In genomic region chr22:38756631-38757463, GRCh38 we compare ENCODE assay signal across 8 cellular contexts. TPM values are rescaled to one million over a fixed set of nuclear protein-coding genes. Genes with fewer than 3 reads are reported as not detected.
DNase-seq lines count a peak whose midpoint lies in the region; ATAC-seq and TF ChIP-seq lines count a peak whose summit lies in the region.

No MANE protein-coding gene starts in this region.

- H3K4me3 Mint-ChIP-seq in CD4-positive, alpha-beta T cell: peak overlapping the region; percentile 96
- H3K4me3 Mint-ChIP-seq in activated naive CD8-positive, alpha-beta T cell: peak overlapping the region; percentile 92

- peak overlapping the region; percentile 93 for H3K27ac Mint-ChIP-seq in CD4-positive, alpha-beta T cell
- H3K27ac Mint-ChIP-seq in activated naive CD8-positive, alpha-beta T cell: peak overlapping the region; percentile 92

- peaks cover 61% of the 10 kb centered on the region for H3K4me1 Mint-ChIP-seq in CD4-positive, alpha-beta T cell (ENCODE audit: low read depth)
- H3K4me1 Mint-ChIP-seq in activated naive CD8-positive, alpha-beta T cell (ENCODE audit: low read depth): peaks cover 60% of the 10 kb centered on the region

- H3K4me3 ChIP-seq in lower lobe of right lung (peak overlapping the region; percentile 72), uterus (peak overlapping the region; percentile 41 to 75)

- POLR2A ChIA-PET in CD4-positive, alpha-beta T cell (lab: Charles Lee): interaction anchor here (1.2 to 25.2 kb wide), 6 partner anchors 9 to 87 kb away, joined by 3 to 752 read pairs (median 14); partner anchors contain the start of genes GTPBP1 and NPTXR

- no peak for ATAC-seq in CD4-positive, alpha-beta T cell (ENCODE audit: poor library complexity)
- ATAC-seq in lower lobe of right lung (peak in 1 of 2 donors; percentile 15), HG02588 (IDR thresholded peaks at IDR 0.05; ENCODE audit: unreplicated experiment) (no peak), GM18861 (IDR thresholded peaks at IDR 0.05; ENCODE audit: unreplicated experiment) (no peak)

- no peaks in the 10 kb centered on the region for H3K27me3 ChIP-seq in CD4-positive, alpha-beta T cell (ENCODE audit: control insufficient read depth, insufficient read depth, low read length)
- no peaks in the 10 kb centered on the region for H3K27me3 ChIP-seq in lower lobe of right lung (ENCODE audit: low read depth)
- H3K27me3 ChIP-seq in uterus: no peaks in the 10 kb centered on the region

- DNase-seq in CD4-positive, alpha-beta T cell: no peak
- peak; percentile 21 for DNase-seq in KG1 (lab: John Stamatoyannopoulos, UW)
- peak; percentile 64 for DNase-seq in lower lobe of right lung
- DNase-seq in uterus: no peak
- DNase-seq in NCI-H1694 treated with DMSO at 0.1 percent for 48 hours (lab: John Stamatoyannopoulos, UW): no peak

- TF ChIP-seq POLR2A in uterus (IDR thresholded peaks at IDR 0.05): no peak

- TF ChIP-seq CTCF in CD4-positive, alpha-beta T cell (IDR thresholded peaks at IDR 0.05): no peak
- TF ChIP-seq CTCF in lower lobe of right lung (IDR thresholded peaks at IDR 0.05): no peak
- TF ChIP-seq CTCF in uterus (IDR thresholded peaks at IDR 0.05): no peak

- H3K27ac ChIP-seq in CD4-positive, alpha-beta T cell (ENCODE audit: low read depth, low read length): peak overlapping the region; percentile 62
- H3K27ac ChIP-seq in lower lobe of right lung: peak overlapping the region; percentile 94
- peak overlapping the region; percentile 90 to 92 for H3K27ac ChIP-seq in uterus

- no peaks in the 10 kb centered on the region for H3K9me3 ChIP-seq in CD4-positive, alpha-beta T cell (ENCODE audit: control insufficient read depth, low read length)
- H3K9me3 ChIP-seq in lower lobe of right lung (no peaks in the 10 kb centered on the region), uterus (no peaks in the 10 kb centered on the region)

- intact Hi-C loops in CD4-positive, alpha-beta T cell (cut with DNase I, micrococcal nuclease): loop anchor here in 1 of 2 experiments (5.0 kb wide), 1 partner anchor 85 kb away; the partner anchor contains the start of gene NPTXR
- intact Hi-C loops in lower lobe of right lung (cut with DNase I): no loop called here
- intact Hi-C loops in uterus (cut with DNase I; ENCODE audit: low total_unique reads): loop anchor here (5.0 kb wide), 1 partner anchor 35 kb away; the partner anchor contains the start of gene DNAL4

- peaks cover 42% of the 10 kb centered on the region for H3K4me1 ChIP-seq in lower lobe of right lung
- H3K4me1 ChIP-seq in uterus: peaks cover 3 to 10% of the 10 kb centered on the region in 2 donors

- CTCF ChIA-PET in CD4-positive, alpha-beta T cell (lab: Charles Lee): interaction anchor here (0.7 to 3.9 kb wide), 8 partner anchors 9 to 483 kb away, joined by 3 to 20 read pairs (median 3); partner anchors contain the start of gene TOMM22

- H3K36me3 ChIP-seq in lower lobe of right lung: peaks cover 20% of the 10 kb centered on the region
- H3K36me3 ChIP-seq in uterus: no peaks in the 10 kb centered on the region

- H3K36me3 Mint-ChIP-seq in CD4-positive, alpha-beta T cell (ENCODE audit: low read depth): peaks cover 39% of the 10 kb centered on the region
- no peaks in the 10 kb centered on the region for H3K36me3 Mint-ChIP-seq in activated naive CD8-positive, alpha-beta T cell

- no peaks in the 10 kb centered on the region for H3K27me3 Mint-ChIP-seq in CD4-positive, alpha-beta T cell
- H3K27me3 Mint-ChIP-seq in activated naive CD8-positive, alpha-beta T cell: no peaks in the 10 kb centered on the region

- no peaks in the 10 kb centered on the region for H3K9me3 Mint-ChIP-seq in CD4-positive, alpha-beta T cell
- no peaks in the 10 kb centered on the region for H3K9me3 Mint-ChIP-seq in activated naive CD8-positive, alpha-beta T cell (ENCODE audit: low read depth)

RNA-seq across cellular contexts. Expression of gene SUN2, which starts 1.0 kb away (rescaled TPM):
- total RNA-seq in CD4-positive, alpha-beta T cell: 100 to 1,000 TPM; 440 to 453 TPM
- 209 TPM for total RNA-seq in lower lobe of right lung
- total RNA-seq in uterus: 100 to 1,000 TPM; 118 to 285 (median 175) TPM

RNA-seq across cellular contexts. Expression of gene DNAL4, which starts 37.1 kb away (rescaled TPM):
- total RNA-seq in CD4-positive, alpha-beta T cell: 1 to 10 TPM; 1.9 to 2.7 TPM
- total RNA-seq in lower lobe of right lung: 21.3 TPM
- total RNA-seq in uterus: 10 to 100 TPM in 2 of 4 donors, 1 to 10 TPM in 2; 3.1 to 23.4 (median 8.3) TPM

RNA-seq across cellular contexts. Expression of gene GTPBP1, which starts 51.1 kb away (rescaled TPM):
- 100 to 1,000 TPM; 263 to 272 TPM for total RNA-seq in CD4-positive, alpha-beta T cell
- total RNA-seq in lower lobe of right lung (66.7 TPM), uterus (10 to 100 TPM; 16.2 to 71.5 (median 56.1) TPM)

RNA-seq across cellular contexts. Expression of gene JOSD1, which starts 56.1 kb away (rescaled TPM):
- total RNA-seq in CD4-positive, alpha-beta T cell: 100 to 1,000 TPM; 303 to 307 TPM
- total RNA-seq in lower lobe of right lung (44.7 TPM), uterus (10 to 100 TPM; 24.4 to 57.9 (median 40.2) TPM)

Comparison
In these comparisons a context has a peak if more than half of its experiments do, and no peak if none do; other contexts are left out.
1. DNase-seq: peak in KG1 (single experiment) and lower lobe of right lung (single experiment); none in CD4-positive, alpha-beta T cell (0 of 10), uterus (0 of 2) and NCI-H1694 treated with DMSO at 0.1 percent for 48 hours (single experiment).
2. Peak in every context shown above with its lines, with median percentiles within 50 percentile points of each other: H3K27ac ChIP-seq.